Comparison of ENCODE assay signal across 13 cellular contexts in genomic region chr17:74442291-74442669, GRCh38. TPM values are rescaled to one million over a fixed set of nuclear protein-coding genes. Genes with fewer than 3 reads are reported as not detected.
DNase-seq lines count a peak whose midpoint lies in the region; FAIRE-seq and TF ChIP-seq lines count a peak whose summit lies in the region.
"Had no signal": no experiment of that assay in that cellular context is flagged by ENCODE, and none has a peak within 500 bp of the region (broad histone marks: within the 10 kb centered on the region; RNA-seq: fewer than 3 reads in every experiment).

No MANE protein-coding gene starts in this region.

- no peak for TF ChIP-seq POLR2A in sigmoid colon (IDR thresholded peaks at IDR 0.05)

- DNase-seq in keratinocyte (ENCODE audit: low read depth, low spot score): no peak
- no peak for DNase-seq in sigmoid colon
- DNase-seq in NCI-H526 (lab: John Stamatoyannopoulos, UW): no peak
- no peak for DNase-seq in RKO (ENCODE audit: low spot score)
- no peak for DNase-seq in superior temporal gyrus (ENCODE audit: extremely low spot score)
- DNase-seq in KG1 (lab: John Stamatoyannopoulos, UW): no peak
- DNase-seq: naive thymus-derived CD4-positive, alpha-beta T cell; NK-92 treated with Interleukin-12 subunit alpha and Interleukin-12 subunit beta, amount 100 ng/mL, for 24 hours; stimulated activated naive CD4-positive, alpha-beta T cell treated with Interleukin-2 at 50 U/mL for 16 hours had no signal

- H3K27ac ChIP-seq in BLaER1: no peak overlapping the region
- H3K27ac ChIP-seq in VCaP: peak overlapping the region; percentile 83
- no peak overlapping the region for H3K27ac ChIP-seq in keratinocyte (ENCODE audit: control insufficient read depth, insufficient read depth, low read length)
- H3K27ac ChIP-seq in sigmoid colon: peak overlapping the region; percentile 59 to 80 (median 66)

- peaks cover 2% of the 10 kb centered on the region for H3K9me1 ChIP-seq in keratinocyte (ENCODE audit: control insufficient read depth, extremely low read depth, insufficient read depth, low read length)

- TF ChIP-seq CTCF in VCaP (conservative IDR thresholded peaks at IDR 0.05) (no peak), keratinocyte (optimal IDR thresholded peaks at IDR 0.05 in 1 of 3, IDR thresholded peaks at IDR 0.05 in 1 of 3, conservative IDR thresholded peaks at IDR 0.05 in 1 of 3; ENCODE audit: extremely low read depth in 1 of 3, insufficient read depth in 2 of 3, low read length in 3 of 3) (no peak), sigmoid colon (IDR thresholded peaks at IDR 0.05) (no peak)

- H3K9me3 ChIP-seq in BLaER1 (peaks cover 24% of the 10 kb centered on the region), keratinocyte (ENCODE audit: control insufficient read depth, low read depth, low read length) (no peaks in the 10 kb centered on the region), sigmoid colon (peaks cover 0 to 5% (median 0%) of the 10 kb centered on the region in 4 donors)

- no peak for FAIRE-seq in keratinocyte (lab: Jason Lieb, UNC)
- FAIRE-seq: G401.6 had no signal

- no peaks in the 10 kb centered on the region for H3K36me3 ChIP-seq in BLaER1
- H3K36me3 ChIP-seq in keratinocyte (ENCODE audit: control insufficient read depth in 2 of 2, extremely low read depth in 1 of 2, insufficient read depth in 2 of 2, low read length in 2 of 2): peaks cover 4 to 9% of the 10 kb centered on the region in 2 experiments
- peaks cover 0 to 12% (median 0%) of the 10 kb centered on the region in 4 donors for H3K36me3 ChIP-seq in sigmoid colon

- H3K9ac ChIP-seq in BLaER1 (no peak overlapping the region), keratinocyte (ENCODE audit: control insufficient read depth, extremely low read depth, insufficient read depth, low read length) (no peak overlapping the region)

- no peak overlapping the region for H2AFZ ChIP-seq in keratinocyte (ENCODE audit: control insufficient read depth, low read length)

- H3K4me3 ChIP-seq in BLaER1: no peak overlapping the region
- peak overlapping the region in 1 of 3 experiments; percentile 54 for H3K4me3 ChIP-seq in keratinocyte (ENCODE audit: control insufficient read depth in 2 of 3, extremely low read depth in 1 of 3, insufficient read depth in 2 of 3, low read depth in 1 of 3, low read length in 3 of 3)
- no peak overlapping the region for H3K4me3 ChIP-seq in sigmoid colon

- peaks cover 6% of the 10 kb centered on the region; the same call in 1 of the 2 replicates for H3K27me3 ChIP-seq in BLaER1
- H3K27me3 ChIP-seq in keratinocyte (ENCODE audit: control insufficient read depth, extremely low read depth, insufficient read depth, low read length): no peaks in the 10 kb centered on the region
- H3K27me3 ChIP-seq in sigmoid colon: no peaks in the 10 kb centered on the region

- no peaks in the 10 kb centered on the region for H4K20me1 ChIP-seq in BLaER1
- no peaks in the 10 kb centered on the region for H4K20me1 ChIP-seq in keratinocyte (ENCODE audit: control insufficient read depth, extremely low read depth, insufficient read depth, low read length)

- H3K4me2 ChIP-seq in BLaER1 (peak overlapping the region; percentile 93), keratinocyte (ENCODE audit: control insufficient read depth, extremely low read depth, insufficient read depth, low read depth, low read length) (peak overlapping the region; percentile 74)

- H3K79me2 ChIP-seq in keratinocyte (ENCODE audit: control insufficient read depth, insufficient read depth, low read length): no peaks in the 10 kb centered on the region

- intact Hi-C loops in sigmoid colon (cut with DNase I): no loop called here

- 54 to 74% methylated on average over 6 of the region's 6 CpGs for WGBS in sigmoid colon, 2 donors

- H3K4me1 ChIP-seq in BLaER1 (peaks cover 59% of the 10 kb centered on the region), keratinocyte (ENCODE audit: control insufficient read depth, extremely low read depth, insufficient read depth, low read length) (peaks cover 14% of the 10 kb centered on the region), sigmoid colon (peaks cover 0 to 26% (median 24%) of the 10 kb centered on the region in 4 donors)

- dilution Hi-C loops in keratinocyte (cut with MboI; ENCODE audit: extremely low pct_ligation_motif_present, low sequenced_read_pairs): no loop called here

- no peak for TF ChIP-seq EP300 in sigmoid colon (IDR thresholded peaks at IDR 0.05)

RNA-seq across cellular contexts. Expression of gene GPRC5C, which starts 10.4 kb away (rescaled TPM):
- polyA plus RNA-seq in keratinocyte (14.2 to 41.2 TPM (median 24.2 TPM) in 3 replicates), sigmoid colon (10 to 100 TPM; 27.3 to 78.1 (median 40.8) TPM)
- 14.0 TPM for polyA plus RNA-seq in keratinocyte (2011; ENCODE audit: low read depth)
- polyA plus RNA-seq in keratinocyte (2011; cell fraction: cytosol; rRNA removed): 10.4 and 20.2 TPM in 2 replicates
- 36.1 and 47.8 TPM in 2 replicates for polyA plus RNA-seq in keratinocyte (2011; cell fraction: nucleus; rRNA removed)
- polyA plus RNA-seq in keratinocyte (2012; ENCODE audit: low replicate concordance): 13.5 and 18.1 TPM in 2 replicates
- polyA minus RNA-seq in keratinocyte: 20.2 to 42.0 TPM (median 31.6 TPM) in 3 replicates
- 41.1 TPM for polyA minus RNA-seq in keratinocyte (2011; cell fraction: cytosol; rRNA and poly(A)+ RNA removed)
- 51.3 and 59.7 TPM in 2 replicates for polyA minus RNA-seq in keratinocyte (2011; cell fraction: nucleus; rRNA and poly(A)+ RNA removed)
- total RNA-seq in sigmoid colon: 10 to 100 TPM in 3 of 4 donors, 1 to 10 TPM in 1; 6.1 to 16.9 (median 12.7) TPM
- polyA plus RNA-seq: naive thymus-derived CD4-positive, alpha-beta T cell had no signal

RNA-seq across cellular contexts. Expression of gene CD300A, which starts 24.2 kb away (rescaled TPM):
- polyA plus RNA-seq in keratinocyte: 0.07 to 0.10 TPM in 2 of 3 replicates, not detected in the other
- polyA plus RNA-seq in keratinocyte (2011; ENCODE audit: low read depth): not detected
- polyA plus RNA-seq in keratinocyte (2011; cell fraction: cytosol; rRNA removed): not detected in 2 replicates
- polyA plus RNA-seq in keratinocyte (2011; cell fraction: nucleus; rRNA removed): 0.08 TPM in 1 of 2 replicates, not detected in the other
- 0.11 TPM in 1 of 2 replicates, not detected in the other for polyA plus RNA-seq in keratinocyte (2012; ENCODE audit: low replicate concordance)
- not detected in 3 replicates for polyA minus RNA-seq in keratinocyte
- polyA minus RNA-seq in keratinocyte (2011; cell fraction: cytosol; rRNA and poly(A)+ RNA removed): not detected
- polyA minus RNA-seq in keratinocyte (2011; cell fraction: nucleus; rRNA and poly(A)+ RNA removed): not detected in 2 replicates
- total RNA-seq in sigmoid colon: 1 to 10 TPM; 2.9 to 6.9 (median 3.3) TPM
- 10 to 100 TPM in 2 of 3 donors, 1 to 10 TPM in 1; 4.8 to 33.5 (median 10.9) TPM for polyA plus RNA-seq in sigmoid colon
- total RNA-seq: endodermal cell had no signal

Comparison
In these comparisons a context has a peak if more than half of its experiments do, and no peak if none do; other contexts are left out.
1. H3K27ac ChIP-seq: peak in VCaP (single experiment) and sigmoid colon (4 of 4); none in BLaER1 (single experiment) and keratinocyte (single experiment).
2. RNA of gene CD300A, which starts 24.2 kb away (polyA plus RNA-seq): 4.8 to 33.5 TPM in sigmoid colon; 0.07 to 0.11 TPM in keratinocyte; every median in the first group is over 4 times any median in the second.